ENCODE assay signal across 8 cellular contexts in the genomic region with DNA sequence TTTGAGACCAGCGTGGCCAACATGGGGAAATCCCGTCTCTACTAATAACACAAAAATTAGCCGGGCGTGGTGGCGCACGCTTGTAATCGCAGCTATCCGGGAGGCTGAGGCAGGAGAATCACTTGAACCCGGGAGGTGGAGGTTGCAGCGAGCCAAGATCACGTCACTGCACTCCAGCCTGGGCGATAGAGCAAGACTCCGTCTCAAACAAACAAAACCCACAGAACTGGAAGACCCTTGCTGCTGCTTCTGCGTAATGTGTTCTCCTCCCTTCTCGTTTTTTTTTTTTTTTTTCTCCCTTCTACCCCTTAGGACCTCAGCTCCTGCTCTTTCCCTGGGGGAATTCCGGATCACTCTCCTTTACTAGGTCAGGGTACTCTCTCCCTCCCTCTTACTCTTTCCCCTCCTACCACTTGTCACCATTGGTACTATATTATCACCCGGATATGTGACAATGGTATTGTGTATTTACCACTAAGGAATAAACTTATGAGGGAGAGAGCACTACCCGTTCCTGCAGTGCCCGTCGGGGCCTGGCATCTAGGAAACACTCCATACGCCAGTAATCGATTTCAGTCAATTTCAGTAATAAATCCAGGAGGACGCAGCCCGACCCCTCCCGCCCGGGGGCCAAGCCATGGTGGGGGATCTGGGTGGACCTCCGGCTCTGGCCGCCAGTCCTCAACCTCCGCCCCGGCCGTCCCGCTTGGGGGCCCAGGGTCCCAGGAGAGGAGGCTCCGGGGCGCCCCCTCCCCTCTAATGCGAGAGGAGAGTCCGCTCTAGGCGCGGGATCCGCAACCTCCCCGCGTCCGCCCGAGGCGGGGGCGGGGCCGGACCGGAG. TPM values are rescaled to one million over a fixed set of nuclear protein-coding genes. Genes with fewer than 3 reads are reported as not detected.
DNase-seq lines count a peak whose midpoint lies in the region; ATAC-seq and TF ChIP-seq lines count a peak whose summit lies in the region.

No MANE protein-coding gene starts in this region.

- intact Hi-C loops in prostate gland (cut with DNase I), result loop anchor here (10.0 kb wide), 2 partner anchors 79 to 81 kb away; partner anchors contain the start of gene LSM14A

- H3K27me3 ChIP-seq in AG04450 (ENCODE audit: control insufficient read depth, insufficient read depth, low read length), result no peaks in the 10 kb centered on the region
- H3K27me3 ChIP-seq in NT2/D1 (ENCODE audit: insufficient read depth, insufficient read length), result no peaks in the 10 kb centered on the region
- no peaks in the 10 kb centered on the region for H3K27me3 ChIP-seq in right atrium auricular region
- no peaks in the 10 kb centered on the region for H3K27me3 ChIP-seq in prostate gland (replicated peaks; ENCODE audit: insufficient read depth)

- H3K27ac ChIP-seq in AG04450 (ENCODE audit: low read depth, low read length), result peak overlapping the region; percentile 24
- H3K27ac ChIP-seq in right atrium auricular region, result peak overlapping the region; percentile 96 to 98
- H3K27ac ChIP-seq in prostate gland, result peak overlapping the region; percentile 97

- H3K9me3 ChIP-seq in AG04450 (ENCODE audit: control insufficient read depth, insufficient read depth, low read length) (no peaks in the 10 kb centered on the region; the same call in 1 of the 2 replicates), NT2/D1 (ENCODE audit: insufficient read depth, low read length) (no peaks in the 10 kb centered on the region), right atrium auricular region (no peaks in the 10 kb centered on the region), prostate gland (no peaks in the 10 kb centered on the region)

- TF ChIP-seq CTCF in AG04450 (IDR thresholded peaks at IDR 0.05; ENCODE audit: low read depth, low read length) (no peak), right atrium auricular region (IDR thresholded peaks at IDR 0.05) (no peak), prostate gland (IDR thresholded peaks at IDR 0.05) (peak in 1 of 4 experiments; percentile 28)

- peak; percentile 34 for ATAC-seq in HG03039 (IDR thresholded peaks at IDR 0.05; ENCODE audit: unreplicated experiment)
- peak; percentile 5 for ATAC-seq in activated naive CD8-positive, alpha-beta T cell treated with anti-CD3 and anti-CD28 coated beads, Interleukin-2, amount 50 U/mL, for 24 hours

- peaks cover 2% of the 10 kb centered on the region for H3K36me3 Mint-ChIP-seq in activated naive CD8-positive, alpha-beta T cell treated with anti-CD3 and anti-CD28 coated beads, Interleukin-2, amount 50 U/mL, for 24 hours (ENCODE audit: low read depth)

- POLR2A ChIA-PET in AG04450 (lab: Yijun Ruan, JAX), result no interaction called here

- H3K4me3 ChIP-seq in AG04450 (ENCODE audit: low read depth, low read length) (peak overlapping the region; percentile 75), NT2/D1 (ENCODE audit: insufficient read length, low read depth) (peak overlapping the region; percentile 65), right atrium auricular region (peak overlapping the region; percentile 96 to 97), prostate gland (peak overlapping the region; percentile 85 to 88)

- DNase-seq in AG04450 (ENCODE audit: low read depth, low spot score), result no peak
- DNase-seq in NT2/D1 (ENCODE audit: low read depth, low spot score), result peak; percentile 59
- DNase-seq in activated naive CD8-positive, alpha-beta T cell treated with anti-CD3 and anti-CD28 coated beads, Interleukin-2, amount 50 U/mL, for 24 hours, result peak; percentile 90
- DNase-seq in right atrium auricular region (ENCODE audit: low spot score), result peak; percentile 79
- DNase-seq in prostate gland (ENCODE audit: low spot score), result no peak
- no peak for DNase-seq in D341Med (ENCODE audit: low spot score)

- H3K27me3 Mint-ChIP-seq in activated naive CD8-positive, alpha-beta T cell treated with anti-CD3 and anti-CD28 coated beads, Interleukin-2, amount 50 U/mL, for 24 hours, result no peaks in the 10 kb centered on the region

- TF ChIP-seq POLR2A in GM15510 (IDR thresholded peaks at IDR 0.05; ENCODE audit: borderline replicate concordance, extremely low read depth, insufficient read length) (peak; percentile 89), prostate gland (IDR thresholded peaks at IDR 0.05) (peak; percentile 91)

- peaks cover 28% of the 10 kb centered on the region for H3K4me1 Mint-ChIP-seq in activated naive CD8-positive, alpha-beta T cell treated with anti-CD3 and anti-CD28 coated beads, Interleukin-2, amount 50 U/mL, for 24 hours

- peak overlapping the region; percentile 90 for H3K27ac Mint-ChIP-seq in activated naive CD8-positive, alpha-beta T cell treated with anti-CD3 and anti-CD28 coated beads, Interleukin-2, amount 50 U/mL, for 24 hours

- H3K36me3 ChIP-seq in NT2/D1 (ENCODE audit: insufficient read depth, insufficient read length, low read length) (no peaks in the 10 kb centered on the region), right atrium auricular region (no peaks in the 10 kb centered on the region), prostate gland (no peaks in the 10 kb centered on the region)

- H3K9ac ChIP-seq in NT2/D1 (ENCODE audit: insufficient read length, low read depth), result peak overlapping the region; percentile 81

- 24% methylated on average over 39 of the region's 47 CpGs for WGBS in prostate gland

- H3K4me3 Mint-ChIP-seq in activated naive CD8-positive, alpha-beta T cell treated with anti-CD3 and anti-CD28 coated beads, Interleukin-2, amount 50 U/mL, for 24 hours, result peak overlapping the region; percentile 88

- H3K4me1 ChIP-seq in NT2/D1 (ENCODE audit: insufficient read depth, insufficient read length) (no peaks in the 10 kb centered on the region), right atrium auricular region (peaks cover 0 to 31% of the 10 kb centered on the region in 2 donors), prostate gland (replicated peaks) (no peaks in the 10 kb centered on the region)

- CTCF ChIA-PET in AG04450 (lab: Charles Lee), result interaction anchor here (1.0 kb wide), 2 partner anchors 82 to 92 kb away, joined by 3 to 5 read pairs; no protein-coding TSS in a partner anchor

- H3K9me3 Mint-ChIP-seq in activated naive CD8-positive, alpha-beta T cell treated with anti-CD3 and anti-CD28 coated beads, Interleukin-2, amount 50 U/mL, for 24 hours, result no peaks in the 10 kb centered on the region

RNA-seq across cellular contexts. Expression of gene GARRE1, which starts 0.4 kb away (rescaled TPM):
- 16.8 and 17.6 TPM in 2 replicates for polyA plus RNA-seq in AG04450 (2011; rRNA removed)
- 19.3 and 22.5 TPM in 2 replicates for polyA minus RNA-seq in AG04450 (2011; rRNA and poly(A)+ RNA removed)
- 10 to 100 TPM; 25.5 to 28.0 TPM for total RNA-seq in right atrium auricular region
- total RNA-seq in prostate gland, result 10 to 100 TPM; 17.9 to 29.5 TPM

Comparison
In these comparisons a context has a peak if more than half of its experiments do, and no peak if none do; other contexts are left out.
1. DNase-seq: peak in NT2/D1 (single experiment), activated naive CD8-positive, alpha-beta T cell treated with anti-CD3 and anti-CD28 coated beads, Interleukin-2, amount 50 U/mL, for 24 hours (single experiment) and right atrium auricular region (single experiment); none in AG04450 (single experiment), prostate gland (single experiment) and D341Med (single experiment).
2. H3K27ac ChIP-seq: peak in every context shown above with its lines; median percentile 97 in right atrium auricular region; 97 in prostate gland; 24 in AG04450.
3. Peak in every context shown above with its lines, with median percentiles within 50 percentile points of each other: H3K4me3 ChIP-seq.